Comparison of ENCODE assay signal across 33 cellular contexts in the genomic region with DNA sequence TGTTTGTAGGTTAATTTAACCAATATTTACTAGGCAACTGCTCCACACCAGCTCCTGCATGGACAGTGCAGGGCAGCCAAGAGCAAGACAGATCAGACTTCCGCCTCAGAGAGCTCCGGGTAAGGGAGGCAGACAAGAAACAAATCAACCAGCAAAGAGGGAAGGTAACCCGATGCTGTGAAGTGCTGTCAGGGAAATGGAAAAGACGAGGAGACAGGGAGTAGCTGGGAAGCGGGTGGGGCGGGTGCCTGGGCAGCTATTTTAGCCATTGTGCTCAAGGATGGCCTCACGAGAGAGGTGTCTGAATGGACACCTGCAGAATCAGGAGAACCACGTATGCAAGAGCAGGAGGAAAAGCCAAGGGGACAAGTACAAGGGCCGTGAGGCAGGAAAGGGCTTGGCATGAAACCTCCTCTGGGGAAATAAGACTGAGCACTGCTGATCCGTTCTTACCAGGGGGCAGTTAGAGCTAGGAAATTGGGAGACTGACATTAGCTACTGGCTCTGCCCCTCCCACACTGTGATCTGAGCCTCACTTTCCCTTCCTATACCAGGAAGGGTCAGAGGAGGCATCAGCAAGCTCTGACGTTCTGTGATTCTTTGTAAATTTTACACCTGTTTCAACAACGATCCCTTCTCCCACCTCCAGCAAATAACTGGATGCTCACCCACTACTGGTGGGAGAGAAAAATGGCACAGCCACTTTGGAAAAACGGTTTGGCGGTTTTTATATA. TPM values are rescaled to one million over a fixed set of nuclear protein-coding genes. Genes with fewer than 3 reads are reported as not detected.
DNase-seq lines count a peak whose midpoint lies in the region; ATAC-seq, FAIRE-seq and TF ChIP-seq lines count a peak whose summit lies in the region.
"Had no signal": no experiment of that assay in that cellular context is flagged by ENCODE, and none has a peak within 500 bp of the region (broad histone marks: within the 10 kb centered on the region; RNA-seq: fewer than 3 reads in every experiment).

No MANE protein-coding gene starts in this region.

- H3K79me2 ChIP-seq in H9 (ENCODE audit: insufficient read depth, low read length) = no peaks in the 10 kb centered on the region
- H3K79me2 ChIP-seq in H1 (ENCODE audit: control insufficient read depth in 1 of 2, insufficient read depth in 2 of 2, low read length in 2 of 2) = no peaks in the 10 kb centered on the region
- H3K79me2 ChIP-seq in osteoblast (ENCODE audit: insufficient read depth, low read length) = no peaks in the 10 kb centered on the region

- H4K91ac ChIP-seq in H9 (ENCODE audit: insufficient read length, low read depth, low read length) (no peak overlapping the region), H1 (replicated peaks; ENCODE audit: insufficient read length, low read length) (no peak overlapping the region)

- no peak for FAIRE-seq in H1 (lab: Jason Lieb, UNC)
- FAIRE-seq: D721Med, HepG2, TTC549 had no signal

- peaks cover 16 to 27% of the 10 kb centered on the region in 2 experiments for H3K4me1 Mint-ChIP-seq in H9
- H3K4me1 Mint-ChIP-seq: CD4-positive, CD25-positive, alpha-beta regulatory T cell had no signal

- H3K23ac ChIP-seq in H9 (ENCODE audit: insufficient read length, low read depth, low read length) (no peak overlapping the region), H1 (ENCODE audit: insufficient read length) (no peak overlapping the region)

- peak overlapping the region in 2 of 3 experiments; percentile 2 to 56; a peak in 3 of 7 replicates for H3K27ac Mint-ChIP-seq in H9
- H3K27ac Mint-ChIP-seq: activated CD4-positive, alpha-beta memory T cell treated with anti-CD3 and anti-CD28 coated beads for 36 hours; activated naive CD8-positive, alpha-beta T cell; activated T-helper 2 cell treated with anti-CD3 and anti-CD28 coated beads, Interferon-gamma antibody, Interleukin-2, Interleukin-4, amounts not matched to agents 10 μg/mL and 5 μg/mL and 100 μg/mL, durations not matched to agents 14 hours and 24 hours and 36 hours; memory B cell had no signal

- TF ChIP-seq CTCF in H9 (conservative IDR thresholded peaks at IDR 0.05) (no peak), H1 (IDR thresholded peaks at IDR 0.05; ENCODE audit: control extremely low read depth in 1 of 3, insufficient read depth in 1 of 3, low read depth in 1 of 3, low read length in 3 of 3) (no peak), osteoblast (IDR thresholded peaks at IDR 0.05; ENCODE audit: extremely low read depth, low read depth, low read length) (no peak), heart right ventricle (IDR thresholded peaks at IDR 0.05) (no peak), colonic mucosa (IDR thresholded peaks at IDR 0.05) (no peak)

- H4K5ac ChIP-seq in H9 (ENCODE audit: insufficient read length, low read depth, low read length) (no peak overlapping the region), H1 (ENCODE audit: insufficient read length, low read depth, low read length) (no peak overlapping the region)

- H2BK120ac ChIP-seq in H9 (ENCODE audit: low read depth, low read length, poor library complexity, severe bottlenecking) (no peak overlapping the region), H1 (replicated peaks; ENCODE audit: low read depth, low read length) (no peak overlapping the region)

- H3K27me3 ChIP-seq in H9 (ENCODE audit: insufficient read depth, low read length) (no peaks in the 10 kb centered on the region), H1 (replicated peaks in 1 of 4; ENCODE audit: control insufficient read depth in 3 of 4, extremely low read depth in 1 of 4, insufficient read depth in 3 of 4, low read length in 3 of 4) (no peaks in the 10 kb centered on the region), osteoblast (ENCODE audit: insufficient read depth, low read length) (no peaks in the 10 kb centered on the region), heart right ventricle (no peaks in the 10 kb centered on the region), colonic mucosa (no peaks in the 10 kb centered on the region)
- H3K27me3 ChIP-seq: ascending aorta, upper lobe of right lung had no signal

- H3K9me3 ChIP-seq in H9 (ENCODE audit: control insufficient read depth, low read depth, low read length) = no peaks in the 10 kb centered on the region
- no peaks in the 10 kb centered on the region for H3K9me3 ChIP-seq in H1 (ENCODE audit: insufficient read depth in 2 of 2, low read depth in 1 of 2, low read length in 1 of 2)
- H3K9me3 ChIP-seq in osteoblast (ENCODE audit: low read depth, low read length) = no peaks in the 10 kb centered on the region
- no peaks in the 10 kb centered on the region for H3K9me3 ChIP-seq in heart right ventricle
- H3K9me3 ChIP-seq in colonic mucosa = no peaks in the 10 kb centered on the region
- H3K9me3 ChIP-seq: ascending aorta, gastroesophageal sphincter, SK-N-SH, upper lobe of right lung had no signal

- H3K36me3 Mint-ChIP-seq in H9 (ENCODE audit: insufficient read depth in 1 of 3, low read depth in 3 of 3) = no peaks in the 10 kb centered on the region
- H3K36me3 Mint-ChIP-seq: activated CD4-positive, alpha-beta memory T cell treated with anti-CD3 and anti-CD28 coated beads for 36 hours; activated naive CD8-positive, alpha-beta T cell; CD4-positive, CD25-positive, alpha-beta regulatory T cell; immature natural killer cell; memory B cell had no signal

- no CpG with 5 or more reads among the region's 14 CpGs for WGBS in H9 (ENCODE audit: extremely low coverage, insufficient read length, low lambda C conversion rate)
- WGBS in H1 (ENCODE audit: extremely low coverage in 1 of 2, insufficient coverage in 1 of 2, insufficient read length in 1 of 2, insufficient replicate concordance in 2 of 2, low coverage in 1 of 2, low lambda C conversion rate in 2 of 2, missing lambda C conversion rate in 1 of 2), 2 experiments = 65% methylated on average over 14 of the region's 14 CpGs; no CpG with 5 or more reads in 1 of the 2 experiments
- WGBS in heart right ventricle, 2 donors = 44 to 51% methylated on average over 14 of the region's 14 CpGs

- H4K8ac ChIP-seq in H9 (replicated peaks; ENCODE audit: insufficient read length, low read depth, low read length) (no peak overlapping the region), H1 (ENCODE audit: extremely low read depth, insufficient read depth, low read length) (no peak overlapping the region)

- ATAC-seq in heart right ventricle = no peak
- ATAC-seq: activated CD4-positive, CD25-positive, alpha-beta regulatory T cell treated with anti-CD3 and anti-CD28 coated beads, Interleukin-2, amount 50 U/mL, for 24 hours; gastroesophageal sphincter; left lobe of liver; upper lobe of right lung had no signal

- H4K20me1 ChIP-seq in H9 (ENCODE audit: control insufficient read depth, insufficient read depth, insufficient read length) = no peaks in the 10 kb centered on the region
- H4K20me1 ChIP-seq in H1 (replicated peaks in 1 of 2; ENCODE audit: control insufficient read depth in 1 of 2, insufficient read depth in 2 of 2, low read length in 2 of 2) = no peaks in the 10 kb centered on the region
- no peaks in the 10 kb centered on the region for H4K20me1 ChIP-seq in osteoblast (ENCODE audit: insufficient read depth, low read length)

- H3K27me3 Mint-ChIP-seq in H9 (ENCODE audit: low read depth) = no peaks in the 10 kb centered on the region; the same call in 1 of the 2 replicates
- H3K27me3 Mint-ChIP-seq: activated naive CD8-positive, alpha-beta T cell; CD4-positive, CD25-positive, alpha-beta regulatory T cell had no signal

- no peaks in the 10 kb centered on the region for H3K23me2 ChIP-seq in H9 (ENCODE audit: insufficient read length, low read depth, low read length, poor library complexity, severe bottlenecking)
- H3K23me2 ChIP-seq in H1 (ENCODE audit: low read depth, low read length) = peaks cover 9% of the 10 kb centered on the region; the same call in 1 of the 2 replicates

- H3K9me3 Mint-ChIP-seq in H9 = no peaks in the 10 kb centered on the region; a peak in 1 of 5 replicates
- H3K9me3 Mint-ChIP-seq: activated CD4-positive, alpha-beta memory T cell treated with anti-CD3 and anti-CD28 coated beads for 36 hours; CD4-positive, CD25-positive, alpha-beta regulatory T cell; immature natural killer cell; memory B cell had no signal

- H3K9ac ChIP-seq in H9 (ENCODE audit: extremely low read depth, insufficient read length, low read length) = no peak overlapping the region
- H3K9ac ChIP-seq in H1 (replicated peaks in 1 of 4; ENCODE audit: extremely low read depth in 1 of 4, low read depth in 3 of 4, low read length in 3 of 4) = no peak overlapping the region
- no peak overlapping the region for H3K9ac ChIP-seq in colonic mucosa (ENCODE audit: low read depth in 2 of 2, low read length in 2 of 2)
- H3K9ac ChIP-seq: SK-N-SH had no signal

- H2BK20ac ChIP-seq in H9 (ENCODE audit: low read depth, low read length, poor library complexity, severe bottlenecking) = no peak overlapping the region
- no peak overlapping the region for H2BK20ac ChIP-seq in H1 (ENCODE audit: low read length)

- H3K4me2 ChIP-seq in H9 (ENCODE audit: insufficient read depth, insufficient read length, low read length) (no peak overlapping the region), H1 (ENCODE audit: insufficient read depth in 1 of 2, low read depth in 2 of 2, low read length in 2 of 2) (no peak overlapping the region; a peak in 1 of 4 replicates), osteoblast (ENCODE audit: insufficient read depth, low read length) (no peak overlapping the region)
- H3K4me2 ChIP-seq: SK-N-SH had no signal

- no peak overlapping the region; a peak in 1 of 5 replicates for H3K4me3 Mint-ChIP-seq in H9
- H3K4me3 Mint-ChIP-seq: activated naive CD8-positive, alpha-beta T cell; immature natural killer cell; memory B cell; T-helper 1 cell treated with Interleukin-12 subunit alpha and Interleukin-12 subunit beta and Interleukin-4 antibody, amounts not matched to agents 30 μg/mL and 1 μg/mL, for 36 hours had no signal

- H3K18ac ChIP-seq in H9 (ENCODE audit: insufficient read length, low read depth, low read length) (no peak overlapping the region), H1 (ENCODE audit: extremely low read depth, low read length) (no peak overlapping the region)

- H2BK12ac ChIP-seq in H9 (ENCODE audit: insufficient read length, low read depth, low read length) (no peak overlapping the region), H1 (ENCODE audit: low read depth, low read length) (no peak overlapping the region)

- TF ChIP-seq RAD21 in H1 (IDR thresholded peaks at IDR 0.05 in 1 of 2, conservative IDR thresholded peaks at IDR 0.05 in 1 of 2; ENCODE audit: low read depth in 2 of 2, low read length in 2 of 2) = no peak

- no peak overlapping the region for H2AFZ ChIP-seq in H9 (ENCODE audit: low read length)
- H2AFZ ChIP-seq in H1 (ENCODE audit: low read length) = peak overlapping the region; percentile 66; the same call in 1 of the 2 replicates
- no peak overlapping the region for H2AFZ ChIP-seq in osteoblast (ENCODE audit: low read length)

- TF ChIP-seq EP300 in H1 (IDR thresholded peaks at IDR 0.05; ENCODE audit: borderline replicate concordance in 1 of 2, low read depth in 2 of 2, low read length in 2 of 2) = no peak

- no peak overlapping the region for H3K4me3 ChIP-seq in H1 (ENCODE audit: extremely low read depth in 1 of 4, insufficient read depth in 2 of 4, low read depth in 3 of 4, low read length in 4 of 4)
- H3K4me3 ChIP-seq in osteoblast (ENCODE audit: insufficient read depth, low read length) = no peak overlapping the region
- no peak overlapping the region for H3K4me3 ChIP-seq in heart right ventricle
- no peak overlapping the region for H3K4me3 ChIP-seq in colonic mucosa
- H3K4me3 ChIP-seq: ascending aorta, gastroesophageal sphincter, upper lobe of right lung had no signal

- H3K27ac ChIP-seq in H9 (ENCODE audit: insufficient read length, low read depth, low read length) = no peak overlapping the region
- no peak overlapping the region for H3K27ac ChIP-seq in H1 (ENCODE audit: low read depth, low read length)
- H3K27ac ChIP-seq in osteoblast (ENCODE audit: low read depth, low read length) = no peak overlapping the region
- no peak overlapping the region for H3K27ac ChIP-seq in heart right ventricle
- no peak overlapping the region for H3K27ac ChIP-seq in colonic mucosa
- H3K27ac ChIP-seq: 22Rv1, ascending aorta, gastroesophageal sphincter, upper lobe of right lung had no signal

- H3K56ac ChIP-seq in H9 (ENCODE audit: insufficient read length, low read depth, low read length) = no peak overlapping the region
- H3K56ac ChIP-seq in H1 (replicated peaks; ENCODE audit: insufficient read length, low read depth, low read length) = no peak overlapping the region

- no peak overlapping the region; the same call in 1 of the 2 replicates for H3K14ac ChIP-seq in H9 (ENCODE audit: insufficient read depth, low read length)
- H3K14ac ChIP-seq in H1 (ENCODE audit: insufficient read length) = no peak overlapping the region

- no peaks in the 10 kb centered on the region for H3K79me1 ChIP-seq in H9 (ENCODE audit: insufficient read depth, low read depth, low read length, poor library complexity, severe bottlenecking)
- H3K79me1 ChIP-seq in H1 (ENCODE audit: low read depth, low read length) = no peaks in the 10 kb centered on the region

- POLR2A ChIA-PET in H1 (lab: Charles Lee; ENCODE audit: partially characterized antibody) = interaction anchor here (0.6 to 1.6 kb wide), 5 partner anchors 9 to 38 kb away, joined by 3 to 8 read pairs (median 5); no protein-coding TSS in a partner anchor

- H3K4me1 ChIP-seq in H9 (ENCODE audit: insufficient read depth, low read length) = no peaks in the 10 kb centered on the region
- peaks cover 0 to 3% (median 0%) of the 10 kb centered on the region in 4 experiments; a peak in 2 of 7 replicates for H3K4me1 ChIP-seq in H1 (replicated peaks in 1 of 4; ENCODE audit: control insufficient read depth in 3 of 4, insufficient read depth in 4 of 4, low read length in 3 of 4)
- peaks cover 2% of the 10 kb centered on the region for H3K4me1 ChIP-seq in osteoblast (ENCODE audit: insufficient read depth, low read length)
- H3K4me1 ChIP-seq in heart right ventricle = peaks cover 0 to 8% (median 3%) of the 10 kb centered on the region in 9 donors
- H3K4me1 ChIP-seq in colonic mucosa = no peaks in the 10 kb centered on the region
- H3K4me1 ChIP-seq: upper lobe of right lung had no signal

- DNase-seq in DMS53 (lab: John Stamatoyannopoulos, UW) (peak; percentile 42), DMS53 treated with DMSO at 0.1 percent for 48 hours (lab: John Stamatoyannopoulos, UW; ENCODE audit: unreplicated experiment) (no peak), H9 (no peak), H1 (ENCODE audit: low read depth in 1 of 2, low spot score in 2 of 2) (no peak), osteoblast (ENCODE audit: insufficient read length, low spot score, missing footprints) (peak; percentile 76), mucosa of gallbladder (ENCODE audit: low spot score) (no peak), heart right ventricle (no peak), colonic mucosa (no peak)
- DNase-seq: activated CD4-positive, alpha-beta memory T cell treated with anti-CD3 and anti-CD28 coated beads for 36 hours; activated CD8-positive, alpha-beta memory T cell treated with anti-CD3 and anti-CD28 coated beads, Interleukin-2, amount 50 U/mL, for 4 hours; caudate nucleus; CD4-positive, CD25-positive, alpha-beta regulatory T cell; hippocampal formation; immature natural killer cell; NCI-H2227 treated with DMSO at 0.1 percent for 48 hours; NCI-H82; retina; SK-N-SH; upper lobe of right lung had no signal

- H3T11ph ChIP-seq in H9 (ENCODE audit: low read length) = no peak overlapping the region

- H2BK15ac ChIP-seq in H9 (ENCODE audit: low read depth, low read length) (no peak overlapping the region), H1 (ENCODE audit: low read length) (no peak overlapping the region)

- H3K36me3 ChIP-seq in H1 (ENCODE audit: control insufficient read depth in 2 of 4, insufficient read depth in 4 of 4, low read length in 3 of 4) (no peaks in the 10 kb centered on the region), osteoblast (ENCODE audit: insufficient read depth, low read length) (no peaks in the 10 kb centered on the region), heart right ventricle (no peaks in the 10 kb centered on the region), colonic mucosa (no peaks in the 10 kb centered on the region)
- H3K36me3 ChIP-seq: ascending aorta, gastroesophageal sphincter, upper lobe of right lung had no signal

- H2AK5ac ChIP-seq in H9 (ENCODE audit: insufficient read length, low read length) = no peak overlapping the region
- H2AK5ac ChIP-seq in H1 (ENCODE audit: low read depth, low read length) = 0 out of 2 replicates have a peak overlapping the region, but pooled peaks have one; percentile 28

- intact Hi-C loops in heart right ventricle (cut with DNase I) = no loop called here
- intact Hi-C loops in colonic mucosa (cut with DNase I) = no loop called here

- H2BK5ac ChIP-seq in H9 (ENCODE audit: insufficient read length, low read length) (no peak overlapping the region), H1 (ENCODE audit: low read depth, low read length) (no peak overlapping the region)

- CTCF ChIA-PET in H1 (lab: Charles Lee; ENCODE audit: partially characterized antibody) = interaction anchor here (0.6 to 22.5 kb wide), 9 partner anchors 11 to 305 kb away, joined by 3 to 523 read pairs (median 4); a partner anchor contains a TSS

- H3K4ac ChIP-seq in H9 (ENCODE audit: low read depth, low read length) = no peak overlapping the region
- no peak overlapping the region for H3K4ac ChIP-seq in H1 (replicated peaks; ENCODE audit: insufficient read length, low read depth, low read length)

- TF ChIP-seq POLR2A in H1 (IDR thresholded peaks at IDR 0.05; ENCODE audit: control extremely low read depth in 1 of 2, low read depth in 2 of 2, low read length in 2 of 2) = no peak

RNA-seq across cellular contexts. Expression of a gene that starts 6.5 kb away (rescaled TPM):
- total RNA-seq in H9 (2021) = not detected in 2 replicates
- 0.48 and 0.61 TPM in 2 replicates for total RNA-seq in H1 (2021; fragmentation: NEBNext Ultra II Directional; extraction: Animal tissue kit (Norgen Biotek cat#: 25700))
- polyA plus RNA-seq in H1 (2011; rRNA removed) = 0.35 TPM in 2 replicates
- polyA plus RNA-seq in H1 (2011; cell fraction: cytosol; rRNA removed) = 0.41 TPM
- 0.27 TPM for polyA plus RNA-seq in H1 (2011; cell fraction: nucleus; rRNA removed)
- 0.16 to 0.42 TPM (median 0.24 TPM) in 4 replicates for polyA plus RNA-seq in H1 (2012, experiment 1 of 2)
- polyA plus RNA-seq in H1 (2012, experiment 2 of 2) = 0.26 TPM
- 0.55 TPM for polyA plus RNA-seq in H1 (2013, experiment 1 of 2)
- polyA plus RNA-seq in H1 (2013, experiment 2 of 2) = 0.68 TPM
- not detected in 2 replicates for polyA minus RNA-seq in H1 (2011; rRNA and poly(A)+ RNA removed)
- not detected for polyA minus RNA-seq in H1 (2011; cell fraction: cytosol; rRNA and poly(A)+ RNA removed)
- polyA minus RNA-seq in H1 (2011; cell fraction: nucleus; rRNA and poly(A)+ RNA removed) = not detected
- 359 and 362 TPM in 2 replicates for total RNA-seq in osteoblast
- total RNA-seq in mucosa of gallbladder = 10.6 TPM
- total RNA-seq in heart right ventricle = 1 to 10 TPM in 8 of 10 donors, under 1 TPM in 2; 0.57 to 6.9 (median 2.0) TPM
- polyA plus RNA-seq in heart right ventricle = 1 to 10 TPM; 1.0 to 2.2 TPM
- total RNA-seq in colonic mucosa = 1 to 10 TPM; 7.2 to 8.8 TPM
- total RNA-seq: activated T-helper 2 cell treated with anti-CD3 and anti-CD28 coated beads, Interferon-gamma antibody, Interleukin-2, Interleukin-4, amounts not matched to agents 10 μg/mL and 5 μg/mL and 100 μg/mL, durations not matched to agents 14 hours and 24 hours and 36 hours; dermis microvascular lymphatic vessel endothelial cell; HepG2; OCI-LY7 had no signal
- polyA plus RNA-seq: HepG2 had no signal

RNA-seq across cellular contexts. Expression of a gene that starts 29.3 kb away (rescaled TPM):
- total RNA-seq in H9 (2021) = 0.09 and 0.15 TPM in 2 replicates
- total RNA-seq in H1 (2021; fragmentation: NEBNext Ultra II Directional; extraction: Animal tissue kit (Norgen Biotek cat#: 25700)) = 0.13 TPM in 1 of 2 replicates, not detected in the other
- 0.18 and 0.19 TPM in 2 replicates for polyA plus RNA-seq in H1 (2011; rRNA removed)
- 0.09 TPM for polyA plus RNA-seq in H1 (2011; cell fraction: cytosol; rRNA removed)
- polyA plus RNA-seq in H1 (2011; cell fraction: nucleus; rRNA removed) = 0.09 TPM
- 0.09 TPM in 1 of 4 replicates, not detected in the others for polyA plus RNA-seq in H1 (2012, experiment 1 of 2)
- polyA plus RNA-seq in H1 (2012, experiment 2 of 2) = not detected
- polyA plus RNA-seq in H1 (2013, experiment 1 of 2) = 0.08 TPM
- 0.06 TPM for polyA plus RNA-seq in H1 (2013, experiment 2 of 2)
- polyA minus RNA-seq in H1 (2011; rRNA and poly(A)+ RNA removed) = 0.10 TPM in 1 of 2 replicates, not detected in the other
- not detected for polyA minus RNA-seq in H1 (2011; cell fraction: cytosol; rRNA and poly(A)+ RNA removed)
- polyA minus RNA-seq in H1 (2011; cell fraction: nucleus; rRNA and poly(A)+ RNA removed) = not detected
- 1.1 and 1.2 TPM in 2 replicates for total RNA-seq in osteoblast
- total RNA-seq in mucosa of gallbladder = 22.4 TPM
- 10 to 100 TPM in 1 of 10 donors, 1 to 10 TPM in 9; 1.5 to 17.6 (median 2.4) TPM for total RNA-seq in heart right ventricle
- polyA plus RNA-seq in heart right ventricle = 1 to 10 TPM in 1 of 2 donors, under 1 TPM in 1; 0.88 to 3.9 TPM
- 1 to 10 TPM; 2.5 to 4.4 TPM for total RNA-seq in colonic mucosa
- total RNA-seq: HepG2 had no signal

RNA-seq across cellular contexts. Expression of a gene that starts 42.0 kb away (rescaled TPM):
- total RNA-seq in H9 (2021) = 63.9 and 64.9 TPM in 2 replicates
- 78.1 and 82.3 TPM in 2 replicates for total RNA-seq in H1 (2021; fragmentation: NEBNext Ultra II Directional; extraction: Animal tissue kit (Norgen Biotek cat#: 25700))
- 54.5 and 72.1 TPM in 2 replicates for polyA plus RNA-seq in H1 (2011; rRNA removed)
- 78.1 TPM for polyA plus RNA-seq in H1 (2011; cell fraction: cytosol; rRNA removed)
- 62.2 TPM for polyA plus RNA-seq in H1 (2011; cell fraction: nucleus; rRNA removed)
- polyA plus RNA-seq in H1 (2012, experiment 1 of 2) = 90.4 to 92.7 TPM (median 91.1 TPM) in 4 replicates
- polyA plus RNA-seq in H1 (2012, experiment 2 of 2) = 48.9 TPM
- 70.5 TPM for polyA plus RNA-seq in H1 (2013, experiment 1 of 2)
- polyA plus RNA-seq in H1 (2013, experiment 2 of 2) = 70.7 TPM
- polyA minus RNA-seq in H1 (2011; rRNA and poly(A)+ RNA removed) = 43.8 and 59.1 TPM in 2 replicates
- polyA minus RNA-seq in H1 (2011; cell fraction: cytosol; rRNA and poly(A)+ RNA removed) = 19.7 TPM
- 42.0 TPM for polyA minus RNA-seq in H1 (2011; cell fraction: nucleus; rRNA and poly(A)+ RNA removed)
- total RNA-seq in osteoblast = 166 and 184 TPM in 2 replicates
- 129 TPM for total RNA-seq in mucosa of gallbladder
- total RNA-seq in heart right ventricle = 100 to 1,000 TPM; 321 to 630 (median 522) TPM
- 100 to 1,000 TPM; 164 to 215 TPM for polyA plus RNA-seq in heart right ventricle
- total RNA-seq in colonic mucosa = 10 to 100 TPM; 93.7 to 97.5 TPM

RNA-seq across cellular contexts. Expression of a gene that starts 43.4 kb away (rescaled TPM):
- total RNA-seq in H9 (2021) (80.7 and 89.4 TPM in 2 replicates), osteoblast (39.8 and 57.9 TPM in 2 replicates), mucosa of gallbladder (42.3 TPM), heart right ventricle (10 to 100 TPM; 20.7 to 38.0 (median 25.2) TPM), colonic mucosa (10 to 100 TPM; 41.1 to 64.9 TPM)
- 89.6 and 103 TPM in 2 replicates for total RNA-seq in H1 (2021; fragmentation: NEBNext Ultra II Directional; extraction: Animal tissue kit (Norgen Biotek cat#: 25700))
- polyA plus RNA-seq in H1 (2011; rRNA removed) (16.0 and 21.4 TPM in 2 replicates), heart right ventricle (10 to 100 TPM; 13.5 to 18.3 TPM)
- polyA plus RNA-seq in H1 (2011; cell fraction: cytosol; rRNA removed) = 38.1 TPM
- 57.9 TPM for polyA plus RNA-seq in H1 (2011; cell fraction: nucleus; rRNA removed)
- polyA plus RNA-seq in H1 (2012, experiment 1 of 2) = 66.9 to 81.1 TPM (median 74.1 TPM) in 4 replicates
- 10.3 TPM for polyA plus RNA-seq in H1 (2012, experiment 2 of 2)
- 46.8 TPM for polyA plus RNA-seq in H1 (2013, experiment 1 of 2)
- 41.7 TPM for polyA plus RNA-seq in H1 (2013, experiment 2 of 2)
- 53.9 and 54.8 TPM in 2 replicates for polyA minus RNA-seq in H1 (2011; rRNA and poly(A)+ RNA removed)
- polyA minus RNA-seq in H1 (2011; cell fraction: cytosol; rRNA and poly(A)+ RNA removed) = 43.7 TPM
- 142 TPM for polyA minus RNA-seq in H1 (2011; cell fraction: nucleus; rRNA and poly(A)+ RNA removed)

Comparison
In these comparisons a context has a peak if more than half of its experiments do, and no peak if none do; other contexts are left out.
1. DNase-seq: peak in DMS53 (single experiment) and osteoblast (single experiment); none in DMS53 treated with DMSO at 0.1 percent for 48 hours (single experiment), H9 (single experiment), H1 (0 of 2), mucosa of gallbladder (single experiment), heart right ventricle (0 of 2) and colonic mucosa (single experiment).
2. RNA of a gene that starts 6.5 kb away (total RNA-seq): 359 to 362 TPM in osteoblast; 10.6 TPM in mucosa of gallbladder (single experiment), 7.2 to 8.8 TPM in colonic mucosa, 0.57 to 6.9 TPM in heart right ventricle, 0.48 to 0.61 TPM in H1 and not detected in H9; every median in the first group is over 10 times any median in the second.